Comparison of ENCODE assay signal across 27 cellular contexts in genomic region chr21:33334191-33334590, GRCh38.
"Had no signal": no experiment of that assay in that cellular context is flagged by ENCODE, and none has a peak within 500 bp of the region (broad histone marks: within the 10 kb centered on the region; RNA-seq: fewer than 3 reads in every experiment).

No MANE protein-coding gene starts in this region.

- H3K4me1 ChIP-seq: foreskin keratinocyte, psoas muscle, sigmoid colon, testis had no signal

- H3K27ac Mint-ChIP-seq: natural killer cell; stimulated activated effector memory CD8-positive, alpha-beta T cell treated with anti-CD3 and anti-CD28 coated beads, Interleukin-12 subunit alpha, Interleukin-12 subunit beta, amount 100 ng/mL, for 72 hours; type B pancreatic cell had no signal

- H3K4me3 ChIP-seq: coronary artery, esophagus muscularis mucosa, gastroesophageal sphincter, heart left ventricle, hepatocyte, left lung, ovary, psoas muscle, sigmoid colon, stomach, testis, tibial artery had no signal

- H3K27me3 Mint-ChIP-seq: type B pancreatic cell had no signal

- H3K27me3 ChIP-seq: esophagus muscularis mucosa, foreskin keratinocyte, gastroesophageal sphincter, heart left ventricle, hepatocyte, left lung, ovary, sigmoid colon, stomach, testis, tibial artery had no signal

- H2AFZ ChIP-seq: hepatocyte had no signal

- H3K4me3 Mint-ChIP-seq: natural killer cell; stimulated activated effector memory CD8-positive, alpha-beta T cell treated with anti-CD3 and anti-CD28 coated beads, Interleukin-12 subunit alpha, Interleukin-12 subunit beta, amount 100 ng/mL, for 72 hours; type B pancreatic cell had no signal

- DNase-seq: dermis blood vessel endothelial cell; effector memory CD4-positive, alpha-beta T cell; foreskin keratinocyte; heart left ventricle; left cardiac atrium; left lung; mesendoderm; midbrain; natural killer cell; occipital lobe; ovary; posterior cingulate gyrus; psoas muscle; right cardiac atrium; sigmoid colon; stimulated activated CD4-positive, alpha-beta T cell treated with anti-CD3 and anti-CD28 coated beads, Interleukin-2, amount 100 ng/mL, for 24 hours; stimulated activated CD4-positive, alpha-beta T cell treated with anti-CD3 and anti-CD28 coated beads, Interleukin-4, amount 100 ng/mL, for 24 hours; stimulated activated naive CD4-positive, alpha-beta T cell treated with Interleukin-2 at 50 U/mL for 16 hours; stomach; testis; tibial artery had no signal

- H3K27ac ChIP-seq: esophagus muscularis mucosa, foreskin keratinocyte, gastroesophageal sphincter, heart left ventricle, hepatocyte, left lung, ovary, psoas muscle, sigmoid colon, stomach, testis, tibial artery had no signal

- H3K36me3 ChIP-seq: ovary had no signal

- ATAC-seq: foreskin keratinocyte; gastroesophageal sphincter; heart left ventricle; left cardiac atrium; left lung; natural killer cell; psoas muscle; right cardiac atrium; stimulated activated effector memory CD8-positive, alpha-beta T cell treated with anti-CD3 and anti-CD28 coated beads, Interleukin-12 subunit alpha, Interleukin-12 subunit beta, amount 100 ng/mL, for 72 hours had no signal

- H3K9me3 ChIP-seq: gastroesophageal sphincter, ovary, testis had no signal

- H3K4me2 ChIP-seq: hepatocyte had no signal
